8 cellular contexts compared by ENCODE assay signal in the genomic region with DNA sequence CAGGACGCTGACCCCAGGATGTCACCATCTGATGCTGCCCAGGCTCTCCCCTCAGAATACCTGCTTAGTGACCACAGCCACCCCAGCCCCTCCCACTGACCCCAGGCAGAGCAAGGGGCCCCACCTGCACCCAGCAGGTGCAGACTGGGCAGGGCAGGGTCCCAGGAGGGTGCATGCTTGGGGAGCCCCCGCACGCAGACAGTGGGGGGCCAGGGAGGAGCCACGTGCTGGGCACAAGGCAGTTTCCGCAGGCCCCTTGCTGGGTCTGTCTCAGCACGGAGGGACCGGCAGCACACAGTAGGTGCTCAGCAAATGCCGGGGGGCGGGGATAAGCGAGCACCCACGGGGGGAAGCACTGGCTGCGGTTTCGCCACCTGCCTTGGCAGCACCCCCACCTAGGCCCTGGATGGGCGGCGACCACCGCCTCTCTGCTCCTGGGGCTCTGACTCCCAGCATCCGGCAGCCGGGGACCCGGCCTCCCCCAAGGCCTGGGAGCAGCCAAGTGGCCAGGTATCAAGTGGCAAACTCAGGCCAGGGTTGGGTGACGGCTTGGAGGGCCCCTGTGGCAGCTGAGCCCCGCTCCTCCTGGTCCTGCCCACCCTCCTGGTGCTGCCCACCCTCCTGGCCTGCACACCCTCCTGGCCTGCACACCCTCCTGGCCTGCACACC. TPM values are rescaled to one million over a fixed set of nuclear protein-coding genes. Genes with fewer than 3 reads are reported as not detected.
"Had no signal": no experiment of that assay in that cellular context is flagged by ENCODE, and none has a peak within 500 bp of the region (broad histone marks: within the 10 kb centered on the region; RNA-seq: fewer than 3 reads in every experiment).

No MANE protein-coding gene starts in this region.

- H3K27ac ChIP-seq: GM23248, KMS-11 had no signal

- H3K4me1 ChIP-seq: HAP-1 had no signal

- H2AFZ ChIP-seq: GM23248 had no signal

- H3K4me3 ChIP-seq: GM23248, HAP-1 had no signal

- H3K9ac ChIP-seq: GM23248, KMS-11 had no signal

- H3K4me2 ChIP-seq: KMS-11 had no signal

- H3K36me3 ChIP-seq: HAP-1 had no signal

- DNase-seq: GM23248, GOT3, H7, IMR-90, KBM-7 had no signal

- H3K9me3 ChIP-seq: HAP-1 had no signal

RNA-seq across cellular contexts. Expression of gene SSTR5, which starts 18.7 kb away (rescaled TPM):
- total RNA-seq: GM23248, H4, IMR-90 had no signal
- polyA plus RNA-seq: GM23248, IMR-90 had no signal

RNA-seq across cellular contexts. Expression of gene C1QTNF8, which starts 42.2 kb away (rescaled TPM):
- total RNA-seq: GM23248, H4, H7, IMR-90 had no signal
- polyA plus RNA-seq: GM23248, IMR-90 had no signal
